In genomic region chr7:114922652-114923402, GRCh38 we compare ENCODE assay signal across 7 cellular contexts. TPM values are rescaled to one million over a fixed set of nuclear protein-coding genes. Genes with fewer than 3 reads are reported as not detected.
DNase-seq lines count a peak whose midpoint lies in the region; ATAC-seq and TF ChIP-seq lines count a peak whose summit lies in the region.

No MANE protein-coding gene starts in this region.

- H4K91ac ChIP-seq in neuronal stem cell (ENCODE audit: low read depth, low read length, poor library complexity), result no peak overlapping the region

- peak overlapping the region; percentile 90 for H3K9ac ChIP-seq in neuronal stem cell (ENCODE audit: low read depth, low read length, poor library complexity)

- peaks cover 0 to 3% of the 10 kb centered on the region in 2 donors for H3K4me1 ChIP-seq in neuronal stem cell (ENCODE audit: control insufficient read depth in 2 of 2, insufficient read depth in 1 of 2, low read depth in 1 of 2, low read length in 2 of 2)
- H3K4me1 ChIP-seq in upper lobe of left lung, result peaks cover 11 to 38% (median 20%) of the 10 kb centered on the region in 4 donors

- H3K4ac ChIP-seq in neuronal stem cell (ENCODE audit: low read length), result no peak overlapping the region

- TF ChIP-seq POLR2A in GM18526 (IDR thresholded peaks at IDR 0.05; ENCODE audit: extremely low read depth, insufficient read length), result peak; percentile 11
- peak in 1 of 4 donors; percentile 63 for TF ChIP-seq POLR2A in upper lobe of left lung (IDR thresholded peaks at IDR 0.05)

- H2BK120ac ChIP-seq in neuronal stem cell (ENCODE audit: low read depth, low read length), result peak overlapping the region; percentile 9

- no peak overlapping the region for H4K8ac ChIP-seq in neuronal stem cell (ENCODE audit: low read depth, low read length)

- no peak overlapping the region for H2BK5ac ChIP-seq in neuronal stem cell (ENCODE audit: low read length)

- H3K18ac ChIP-seq in neuronal stem cell (ENCODE audit: low read length), result peak overlapping the region; percentile 96

- peak overlapping the region; percentile 77 for H3K23ac ChIP-seq in neuronal stem cell (ENCODE audit: low read depth, low read length, poor library complexity)

- H3K4me3 ChIP-seq in fibroblast of villous mesenchyme (ENCODE audit: low read depth, low read length), result peak overlapping the region; percentile 85
- H3K4me3 ChIP-seq in neuronal stem cell (ENCODE audit: low read length in 2 of 2), result peak overlapping the region; percentile 69 to 82
- peak overlapping the region; percentile 79 to 95 (median 81) for H3K4me3 ChIP-seq in upper lobe of left lung

- H2BK12ac ChIP-seq in neuronal stem cell (ENCODE audit: low read length), result no peak overlapping the region

- no peaks in the 10 kb centered on the region for H3K79me1 ChIP-seq in neuronal stem cell (ENCODE audit: low read depth, low read length)

- no peak overlapping the region for H3K14ac ChIP-seq in neuronal stem cell (ENCODE audit: low read length)

- ATAC-seq in HG02798 (IDR thresholded peaks at IDR 0.05; ENCODE audit: poor library complexity, unreplicated experiment) (peak; percentile 36), upper lobe of left lung (ENCODE audit: low FRiP score in 2 of 2) (peak; percentile 71 to 79)

- DNase-seq in NCI-H748 treated with DMSO at 0.1 percent for 48 hours (lab: John Stamatoyannopoulos, UW), result peak; percentile 12
- peak; percentile 42 for DNase-seq in activated T-helper 1 cell treated with Interleukin-2 at 50 U/mL for 16 hours (ENCODE audit: low read depth)
- DNase-seq in fibroblast of villous mesenchyme (ENCODE audit: low read depth), result peak; percentile 78
- DNase-seq in neuronal stem cell (ENCODE audit: low spot score), result no peak
- peak; percentile 67 to 91 for DNase-seq in upper lobe of left lung

- no CpG with 5 or more reads among the region's 51 CpGs for WGBS in neuronal stem cell (ENCODE audit: extremely low coverage in 2 of 2, insufficient read length in 2 of 2, insufficient replicate concordance in 1 of 2), 2 donors
- WGBS in upper lobe of left lung, 2 donors, result 1% methylated on average over 22 to 40 of the region's 51 CpGs

- H2BK15ac ChIP-seq in neuronal stem cell (ENCODE audit: low read length), result peak overlapping the region; percentile 90

- peaks cover 0 to 7% of the 10 kb centered on the region in 2 donors for H3K36me3 ChIP-seq in neuronal stem cell (replicated peaks in 1 of 2; ENCODE audit: control insufficient read depth in 2 of 2, insufficient read depth in 2 of 2, low read length in 2 of 2)
- H3K36me3 ChIP-seq in upper lobe of left lung, result no peaks in the 10 kb centered on the region

- peak overlapping the region; percentile 96 for H2AFZ ChIP-seq in neuronal stem cell (ENCODE audit: low read length)

- TF ChIP-seq CTCF in fibroblast of villous mesenchyme (IDR thresholded peaks at IDR 0.05; ENCODE audit: insufficient read depth, low read depth, low read length) (no peak), upper lobe of left lung (IDR thresholded peaks at IDR 0.05) (no peak)

- H2AK5ac ChIP-seq in neuronal stem cell (ENCODE audit: low read depth, low read length), result peak overlapping the region; percentile 40

- H3K27me3 ChIP-seq in neuronal stem cell (ENCODE audit: control insufficient read depth in 3 of 3, insufficient read depth in 3 of 3, low read depth in 1 of 3, low read length in 3 of 3) (no peaks in the 10 kb centered on the region), upper lobe of left lung (no peaks in the 10 kb centered on the region)

- TF ChIP-seq EP300 in upper lobe of left lung (IDR thresholded peaks at IDR 0.05), result no peak

- H3K9me3 ChIP-seq in neuronal stem cell (replicated peaks in 1 of 2; ENCODE audit: control insufficient read depth in 2 of 2, insufficient read depth in 1 of 2, low read depth in 1 of 2, low read length in 2 of 2) (no peaks in the 10 kb centered on the region), upper lobe of left lung (no peaks in the 10 kb centered on the region)

- H3K27ac ChIP-seq in neuronal stem cell (replicated peaks; ENCODE audit: low read length), result peak overlapping the region; percentile 20
- H3K27ac ChIP-seq in upper lobe of left lung, result peak overlapping the region; percentile 89 to 97 (median 94)

- H3K4me2 ChIP-seq in neuronal stem cell (ENCODE audit: insufficient read depth, low read length, poor library complexity, severe bottlenecking), result peak overlapping the region; percentile 85

RNA-seq across cellular contexts. Expression of gene MDFIC, which starts 0.9 kb away (rescaled TPM):
- 28.3 and 39.3 TPM in 2 replicates for total RNA-seq in fibroblast of villous mesenchyme
- 11.9 TPM for polyA plus RNA-seq in neuronal stem cell (2013, experiment 1 of 2)
- polyA plus RNA-seq in neuronal stem cell (2013, experiment 2 of 2), result 12.3 TPM
- total RNA-seq in upper lobe of left lung, result 10 to 100 TPM; 13.8 to 63.9 (median 31.8) TPM
